8 cellular contexts compared by ENCODE assay signal in the genomic region with DNA sequence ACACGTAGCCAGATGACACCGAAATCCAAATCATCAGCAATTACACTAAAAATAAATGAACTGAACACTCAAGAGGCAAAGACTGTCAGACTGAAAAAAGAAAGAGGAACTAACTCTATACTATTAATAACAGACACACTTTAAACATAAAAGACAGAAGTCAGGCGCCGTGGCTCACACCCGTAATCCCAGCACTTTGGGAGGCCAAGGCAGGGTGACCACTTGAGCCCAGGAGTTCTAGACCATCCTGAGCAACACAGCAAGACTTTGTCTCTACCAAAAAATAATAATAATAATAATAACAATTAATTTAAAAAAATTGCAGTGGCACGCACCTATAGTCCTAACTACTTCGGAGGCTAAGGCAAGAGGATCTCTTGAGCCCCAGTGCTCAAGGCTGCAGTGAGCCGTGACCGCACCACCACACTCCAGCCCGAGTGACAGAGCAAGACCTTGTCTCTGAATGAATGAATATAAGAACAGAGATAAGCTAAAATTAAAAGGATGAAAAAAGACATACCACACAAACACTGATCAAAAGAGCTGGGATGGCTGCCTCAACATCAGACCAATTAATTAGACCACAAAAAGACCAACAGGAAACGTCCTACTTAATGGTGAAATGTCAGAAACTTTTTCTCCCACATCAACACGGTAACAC. TPM values are rescaled to one million over a fixed set of nuclear protein-coding genes. Genes with fewer than 3 reads are reported as not detected.
A peak's percentile ranks its signal among the peaks of the same experiment; 100 is the strongest.
DNase-seq lines count a peak whose midpoint lies in the region; ATAC-seq lines count a peak whose summit lies in the region.

No MANE protein-coding gene starts in this region.

- H3K36me3 Mint-ChIP-seq in CD4-positive, alpha-beta memory T cell, result peaks cover 24 to 38% of the 10 kb centered on the region in 2 donors
- H3K36me3 Mint-ChIP-seq in activated T-helper 1 cell treated with anti-CD3 and anti-CD28 coated beads, Interleukin-12 subunit alpha, Interleukin-12 subunit beta, Interleukin-2, Interleukin-4 antibody, amounts not matched to agents 30 ng/mL and 10 ng/mL and 1 ng/mL, durations not matched to agents 14 hours and 24 hours and 36 hours (ENCODE audit: low read depth), result peaks cover 43% of the 10 kb centered on the region

- no peak overlapping the region for H3K4me3 ChIP-seq in CD4-positive, alpha-beta memory T cell (ENCODE audit: low read length in 2 of 2)
- H3K4me3 ChIP-seq in HAP-1, result no peak overlapping the region

- H3K27ac ChIP-seq in CD4-positive, alpha-beta memory T cell (ENCODE audit: low read depth, low read length), result no peak overlapping the region

- H3K4me3 Mint-ChIP-seq in CD4-positive, alpha-beta memory T cell, result peak overlapping the region in 5 of 8 donors; percentile 35 to 56 (median 43)
- no peak overlapping the region for H3K4me3 Mint-ChIP-seq in activated T-helper 1 cell treated with anti-CD3 and anti-CD28 coated beads, Interleukin-12 subunit alpha, Interleukin-12 subunit beta, Interleukin-2, Interleukin-4 antibody, amounts not matched to agents 30 ng/mL and 10 ng/mL and 1 ng/mL, durations not matched to agents 14 hours and 24 hours and 36 hours

- peak overlapping the region in 6 of 7 donors; percentile 38 to 86 (median 62) for H3K27ac Mint-ChIP-seq in CD4-positive, alpha-beta memory T cell
- peak overlapping the region; percentile 50 for H3K27ac Mint-ChIP-seq in activated T-helper 1 cell treated with anti-CD3 and anti-CD28 coated beads, Interleukin-12 subunit alpha, Interleukin-12 subunit beta, Interleukin-2, Interleukin-4 antibody, amounts not matched to agents 30 ng/mL and 10 ng/mL and 1 ng/mL, durations not matched to agents 14 hours and 24 hours and 36 hours

- POLR2A ChIA-PET in CD4-positive, alpha-beta memory T cell (lab: Charles Lee; ENCODE audit: partially characterized antibody), result no interaction called here

- no peaks in the 10 kb centered on the region for H3K27me3 Mint-ChIP-seq in CD4-positive, alpha-beta memory T cell
- no peaks in the 10 kb centered on the region for H3K27me3 Mint-ChIP-seq in activated T-helper 1 cell treated with anti-CD3 and anti-CD28 coated beads, Interleukin-12 subunit alpha, Interleukin-12 subunit beta, Interleukin-2, Interleukin-4 antibody, amounts not matched to agents 30 ng/mL and 10 ng/mL and 1 ng/mL, durations not matched to agents 14 hours and 24 hours and 36 hours (ENCODE audit: insufficient read depth)

- peaks cover 40% of the 10 kb centered on the region for H3K4me1 ChIP-seq in CD4-positive, alpha-beta memory T cell (ENCODE audit: insufficient read depth, low read length)
- H3K4me1 ChIP-seq in HAP-1, result no peaks in the 10 kb centered on the region

- H3K36me3 ChIP-seq in CD4-positive, alpha-beta memory T cell (ENCODE audit: insufficient read depth, low read length), result peaks cover 15% of the 10 kb centered on the region
- H3K36me3 ChIP-seq in HAP-1 (replicated peaks), result peaks cover 54% of the 10 kb centered on the region

- peaks cover 25 to 58% (median 37%) of the 10 kb centered on the region in 4 donors for H3K4me1 Mint-ChIP-seq in CD4-positive, alpha-beta memory T cell
- H3K4me1 Mint-ChIP-seq in activated T-helper 1 cell treated with anti-CD3 and anti-CD28 coated beads, Interleukin-12 subunit alpha, Interleukin-12 subunit beta, Interleukin-2, Interleukin-4 antibody, amounts not matched to agents 30 ng/mL and 10 ng/mL and 1 ng/mL, durations not matched to agents 14 hours and 24 hours and 36 hours (ENCODE audit: low read depth), result peaks cover 27% of the 10 kb centered on the region

- in situ Hi-C loops in HAP-1 (cut with MboI; ENCODE audit: low sequenced_read_pairs), result no loop called here

- peaks cover 0 to 2% (median 0%) of the 10 kb centered on the region in 8 donors for H3K9me3 Mint-ChIP-seq in CD4-positive, alpha-beta memory T cell
- H3K9me3 Mint-ChIP-seq in activated T-helper 1 cell treated with anti-CD3 and anti-CD28 coated beads, Interleukin-12 subunit alpha, Interleukin-12 subunit beta, Interleukin-2, Interleukin-4 antibody, amounts not matched to agents 30 ng/mL and 10 ng/mL and 1 ng/mL, durations not matched to agents 14 hours and 24 hours and 36 hours, result no peaks in the 10 kb centered on the region

- DNase-seq in CD4-positive, alpha-beta memory T cell, result no peak
- no peak for DNase-seq in activated T-helper 1 cell treated with anti-CD3 and anti-CD28 coated beads, Interleukin-12 subunit alpha, Interleukin-12 subunit beta, Interleukin-2, Interleukin-4 antibody, amounts not matched to agents 30 ng/mL and 10 ng/mL and 1 ng/mL, durations not matched to agents 14 hours and 24 hours and 36 hours (ENCODE audit: low spot score)
- DNase-seq in HAP-1 (ENCODE audit: low spot score in 2 of 2) (no peak), EL (no peak), ureter (ENCODE audit: low spot score) (no peak), LoVo (ENCODE audit: low spot score) (no peak)

- no peaks in the 10 kb centered on the region for H3K9me3 ChIP-seq in CD4-positive, alpha-beta memory T cell (ENCODE audit: control insufficient read depth in 1 of 2, low read length in 2 of 2)
- H3K9me3 ChIP-seq in HAP-1, result no peaks in the 10 kb centered on the region

- CTCF ChIA-PET in CD4-positive, alpha-beta memory T cell (lab: Charles Lee; ENCODE audit: partially characterized antibody), result interaction anchor here (4.7 kb wide), 2 partner anchors 15 to 49 kb away, joined by 15 to 22 read pairs; no protein-coding TSS in a partner anchor

- no peaks in the 10 kb centered on the region for H3K27me3 ChIP-seq in CD4-positive, alpha-beta memory T cell (ENCODE audit: insufficient read depth, low read length)
- H3K27me3 ChIP-seq in HAP-1 (ENCODE audit: low read depth), result no peaks in the 10 kb centered on the region

- intact Hi-C loops in CD4-positive, alpha-beta memory T cell (cut with micrococcal nuclease), result no loop called here
- intact Hi-C loops in activated T-helper 1 cell treated with anti-CD3 and anti-CD28 coated beads, Interleukin-12 subunit alpha, Interleukin-12 subunit beta, Interleukin-2, Interleukin-4 antibody, amounts not matched to agents 30 ng/mL and 10 ng/mL and 1 ng/mL, durations not matched to agents 14 hours and 24 hours and 36 hours (cut with micrococcal nuclease), result no loop called here

- peak; percentile 78 for ATAC-seq in GM19397 (IDR thresholded peaks at IDR 0.05; ENCODE audit: unreplicated experiment)
- ATAC-seq in HG03280 (IDR thresholded peaks at IDR 0.05; ENCODE audit: unreplicated experiment), result peak; percentile 51

RNA-seq across cellular contexts. Expression of gene CTBP1, which starts 29.9 kb away (rescaled TPM):
- 100 to 1,000 TPM; 186 to 195 TPM for total RNA-seq in CD4-positive, alpha-beta memory T cell
- polyA plus RNA-seq in CD4-positive, alpha-beta memory T cell, result 10 to 100 TPM; 39.3 to 79.0 TPM
- 203 and 206 TPM in 2 replicates for total RNA-seq in activated T-helper 1 cell treated with anti-CD3 and anti-CD28 coated beads, Interleukin-12 subunit alpha, Interleukin-12 subunit beta, Interleukin-2, Interleukin-4 antibody, amounts not matched to agents 30 ng/mL and 10 ng/mL and 1 ng/mL, durations not matched to agents 14 hours and 24 hours and 36 hours
- total RNA-seq in ureter, result 171 TPM

RNA-seq across cellular contexts. Expression of gene SPON2, which starts 46.6 kb away (rescaled TPM):
- 1 to 10 TPM; 7.2 TPM for total RNA-seq in CD4-positive, alpha-beta memory T cell
- polyA plus RNA-seq in CD4-positive, alpha-beta memory T cell, result 1 to 10 TPM; 5.4 to 8.4 TPM
- 12.1 and 16.3 TPM in 2 replicates for total RNA-seq in activated T-helper 1 cell treated with anti-CD3 and anti-CD28 coated beads, Interleukin-12 subunit alpha, Interleukin-12 subunit beta, Interleukin-2, Interleukin-4 antibody, amounts not matched to agents 30 ng/mL and 10 ng/mL and 1 ng/mL, durations not matched to agents 14 hours and 24 hours and 36 hours
- 36.6 TPM for total RNA-seq in ureter
